In genomic region chr2:165434865-165435500, GRCh38 we compare ENCODE assay signal across 22 cellular contexts. TPM values are rescaled to one million over a fixed set of nuclear protein-coding genes. Genes with fewer than 3 reads are reported as not detected.
"Had no signal": no experiment of that assay in that cellular context is flagged by ENCODE, and none has a peak within 500 bp of the region (broad histone marks: within the 10 kb centered on the region; RNA-seq: fewer than 3 reads in every experiment).

No MANE protein-coding gene starts in this region.

- H3K4me3 Mint-ChIP-seq: activated CD4-positive, alpha-beta memory T cell treated with anti-CD3 and anti-CD28 coated beads, Interleukin-2, amount 10 ng/mL, durations not matched to agents 7 days and 5 days; activated CD8-positive, alpha-beta memory T cell treated with anti-CD3 and anti-CD28 coated beads, Interleukin-2, amount 10 ng/mL, durations not matched to agents 7 days and 5 days had no signal

- H3K9me3 Mint-ChIP-seq: activated CD4-positive, alpha-beta memory T cell treated with anti-CD3 and anti-CD28 coated beads, Interleukin-2, amount 10 ng/mL, durations not matched to agents 7 days and 5 days; activated T-helper 2 cell treated with anti-CD3 and anti-CD28 coated beads, Interferon-gamma antibody, Interleukin-2, Interleukin-4, amounts not matched to agents 10 μg/mL and 5 μg/mL and 100 μg/mL, durations not matched to agents 14 hours and 24 hours and 36 hours had no signal

- H3K4me1 Mint-ChIP-seq: activated CD4-positive, alpha-beta memory T cell treated with anti-CD3 and anti-CD28 coated beads, Interleukin-2, amount 10 ng/mL, durations not matched to agents 7 days and 5 days; activated CD8-positive, alpha-beta memory T cell treated with anti-CD3 and anti-CD28 coated beads, Interleukin-2, amount 10 ng/mL, durations not matched to agents 7 days and 5 days had no signal

- H3K27ac ChIP-seq: body of pancreas, foreskin keratinocyte, left ventricle myocardium inferior, ovary, sigmoid colon, spleen, thyroid gland had no signal

- H3K36me3 Mint-ChIP-seq: activated CD8-positive, alpha-beta memory T cell treated with anti-CD3 and anti-CD28 coated beads, Interleukin-2, amount 10 ng/mL, durations not matched to agents 7 days and 5 days had no signal

- H3K4me3 ChIP-seq: body of pancreas, left ventricle myocardium inferior, ovary, sigmoid colon, spleen, thyroid gland had no signal

- H3K9me3 ChIP-seq: body of pancreas, left ventricle myocardium inferior, ovary, sigmoid colon, spleen, thyroid gland had no signal

- H3K36me3 ChIP-seq: left ventricle myocardium inferior, ovary, sigmoid colon, spleen, thyroid gland had no signal

- DNase-seq: activated CD4-positive, alpha-beta memory T cell treated with anti-CD3 and anti-CD28 coated beads, Interleukin-2, amount 10 ng/mL, durations not matched to agents 7 days and 5 days; activated CD4-positive, alpha-beta T cell treated with anti-CD3 and anti-CD28 coated beads for 48 hours; activated CD4-positive, CD25-positive, alpha-beta regulatory T cell; activated CD8-positive, alpha-beta memory T cell treated with anti-CD3 and anti-CD28 coated beads, Interleukin-2, amount 10 ng/mL, durations not matched to agents 7 days and 5 days; activated naive CD4-positive, alpha-beta T cell treated with Interleukin-2 at 50 U/mL for 16 hours; activated T-cell treated with anti-CD3 and anti-CD28 coated beads, Interleukin-2, amount 50 U/mL, for 1 hour; body of pancreas; foreskin keratinocyte; hippocampal formation; left ventricle myocardium inferior; mammary epithelial cell; ovary; sigmoid colon; spleen; stimulated activated naive CD4-positive, alpha-beta T cell; SW 1271; thyroid gland had no signal

- H3K27me3 Mint-ChIP-seq: activated CD4-positive, alpha-beta memory T cell treated with anti-CD3 and anti-CD28 coated beads, Interleukin-2, amount 10 ng/mL, durations not matched to agents 7 days and 5 days; activated CD8-positive, alpha-beta memory T cell treated with anti-CD3 and anti-CD28 coated beads, Interleukin-2, amount 10 ng/mL, durations not matched to agents 7 days and 5 days had no signal

- H3K27ac Mint-ChIP-seq: activated CD4-positive, alpha-beta memory T cell treated with anti-CD3 and anti-CD28 coated beads, Interleukin-2, amount 10 ng/mL, durations not matched to agents 7 days and 5 days; activated CD8-positive, alpha-beta memory T cell treated with anti-CD3 and anti-CD28 coated beads, Interleukin-2, amount 10 ng/mL, durations not matched to agents 7 days and 5 days; activated T-helper 2 cell treated with anti-CD3 and anti-CD28 coated beads, Interferon-gamma antibody, Interleukin-2, Interleukin-4, amounts not matched to agents 10 μg/mL and 5 μg/mL and 100 μg/mL, durations not matched to agents 14 hours and 24 hours and 36 hours had no signal

- H3K4me1 ChIP-seq: body of pancreas, foreskin keratinocyte, left ventricle myocardium inferior, sigmoid colon, spleen, thyroid gland had no signal

- H3K27me3 ChIP-seq: body of pancreas, foreskin keratinocyte, ovary, spleen, thyroid gland had no signal

- FAIRE-seq: colon, keratinocyte had no signal

RNA-seq across cellular contexts. Expression of gene CSRNP3, which starts 34.5 kb away (rescaled TPM):
- total RNA-seq: activated CD4-positive, alpha-beta memory T cell treated with anti-CD3 and anti-CD28 coated beads, Interleukin-2, amount 10 ng/mL, durations not matched to agents 7 days and 5 days; activated CD8-positive, alpha-beta memory T cell treated with anti-CD3 and anti-CD28 coated beads, Interleukin-2, amount 10 ng/mL, durations not matched to agents 7 days and 5 days; activated T-helper 2 cell treated with anti-CD3 and anti-CD28 coated beads, Interferon-gamma antibody, Interleukin-2, Interleukin-4, amounts not matched to agents 10 μg/mL and 5 μg/mL and 100 μg/mL, durations not matched to agents 14 hours and 24 hours and 36 hours; pulmonary artery endothelial cell; T-helper 2 cell treated with Interferon-gamma antibody and Interleukin-4, amounts not matched to agents 100 ng/mL and 5 ng/mL, for 36 hours had no signal
